ENCODE assay signal across 17 cellular contexts in the genomic region with DNA sequence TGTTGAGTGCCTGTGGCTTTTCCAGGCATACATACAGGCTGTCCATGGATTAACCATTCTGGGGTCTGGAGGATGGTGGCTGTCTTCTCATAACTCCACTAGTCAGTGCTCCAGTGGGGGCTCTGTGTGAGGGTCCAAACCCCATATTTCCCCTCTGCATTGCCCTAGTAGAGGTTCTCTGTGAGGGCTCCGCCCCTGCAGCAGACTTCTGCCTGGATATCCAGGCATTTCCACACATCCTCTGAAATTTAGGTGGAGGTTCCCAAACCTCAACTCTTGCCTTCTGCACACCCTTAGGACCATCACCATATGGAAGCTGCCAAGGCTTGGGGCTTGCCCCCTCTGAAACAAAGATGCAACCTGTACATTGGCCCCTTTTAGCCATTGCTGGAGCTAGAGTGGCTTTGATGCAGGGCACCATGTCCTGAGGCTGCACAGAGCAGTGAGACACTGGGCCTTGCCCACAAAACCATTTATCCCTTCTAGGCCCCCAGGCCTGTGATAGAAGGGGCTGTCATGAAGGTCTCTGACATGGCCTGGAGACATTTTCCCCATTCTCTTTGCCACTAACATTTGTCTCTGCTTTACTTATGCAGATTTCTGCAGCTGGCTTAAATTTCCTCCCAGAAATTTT.
DNase-seq lines count a peak whose midpoint lies in the region; TF ChIP-seq lines count a peak whose summit lies in the region.
"Had no signal": no experiment of that assay in that cellular context is flagged by ENCODE, and none has a peak within 500 bp of the region (broad histone marks: within the 10 kb centered on the region; RNA-seq: fewer than 3 reads in every experiment).

No MANE protein-coding gene starts in this region.

- POLR2A ChIA-PET in OCI-LY7 (lab: Charles Lee), result no interaction called here

- BruUV-seq in OCI-LY7 (replicated peaks; lab: Mats Ljungman, UMichigan), result no TSS peak

- DNase-seq in DMS 273 (lab: John Stamatoyannopoulos, UW; ENCODE audit: unreplicated experiment), result peak; percentile 0
- no peak for DNase-seq in DMS 273 treated with DMSO at 0.1 percent for 48 hours (lab: John Stamatoyannopoulos, UW)
- DNase-seq in activated naive CD4-positive, alpha-beta T cell treated with anti-CD3 and anti-CD28 coated beads for 36 hours, result peak; percentile 7
- no peak for DNase-seq in activated naive CD4-positive, alpha-beta T cell treated with anti-CD3 and anti-CD28 coated beads, Interleukin-2, amount 50 U/mL, for 16 hours
- DNase-seq in OCI-LY7 (ENCODE audit: low spot score), result peak; percentile 3
- no peak for DNase-seq in cerebellar cortex (ENCODE audit: low spot score)
- DNase-seq: CD4-positive, alpha-beta T cell; CD8-positive, alpha-beta memory T cell; DMS153; DMS79 treated with DMSO at 0.1 percent for 48 hours; GM23248; H7; HCEC 1CT had no signal

- H3K79me2 ChIP-seq in OCI-LY7 (ENCODE audit: insufficient read depth, low read depth, low read length), result no peaks in the 10 kb centered on the region

- peaks cover 2% of the 10 kb centered on the region for H3K4me1 Mint-ChIP-seq in activated naive CD4-positive, alpha-beta T cell treated with anti-CD3 and anti-CD28 coated beads for 36 hours (ENCODE audit: low read depth)
- H3K4me1 Mint-ChIP-seq: B cell; CD14-positive monocyte; CD8-positive, alpha-beta memory T cell had no signal

- H3K27me3 Mint-ChIP-seq in activated naive CD4-positive, alpha-beta T cell treated with anti-CD3 and anti-CD28 coated beads for 36 hours (ENCODE audit: low read depth), result peaks cover 6% of the 10 kb centered on the region
- H3K27me3 Mint-ChIP-seq: CD4-positive, alpha-beta T cell had no signal

- no peak for TF ChIP-seq CTCF in OCI-LY7 (conservative IDR thresholded peaks at IDR 0.05; ENCODE audit: low read length)

- CTCF ChIA-PET in activated naive CD4-positive, alpha-beta T cell treated with anti-CD3 and anti-CD28 coated beads for 36 hours (lab: Charles Lee), result no interaction called here
- CTCF ChIA-PET in OCI-LY7 (lab: Charles Lee; ENCODE audit: unreplicated experiment), result no interaction called here

- H3K36me3 ChIP-seq in OCI-LY7 (ENCODE audit: insufficient read depth, low read length), result no peaks in the 10 kb centered on the region

- H3K4me3 ChIP-seq in OCI-LY7 (ENCODE audit: low read depth, low read length, poor library complexity, severe bottlenecking), result no peak overlapping the region
- H3K4me3 ChIP-seq: GM23248 had no signal

- no peaks in the 10 kb centered on the region for H3K4me1 ChIP-seq in OCI-LY7 (ENCODE audit: insufficient read depth, low read length, poor library complexity, severe bottlenecking)
- H3K4me1 ChIP-seq: BLaER1 treated with 17β-estradiol and CSF1 and Interleukin-3, amounts not matched to agents 10 nM and 100 nM had no signal

- H3K27ac Mint-ChIP-seq in activated naive CD4-positive, alpha-beta T cell treated with anti-CD3 and anti-CD28 coated beads for 36 hours, result no peak overlapping the region
- H3K27ac Mint-ChIP-seq: B cell; CD14-positive monocyte; CD4-positive, alpha-beta T cell; CD8-positive, alpha-beta memory T cell had no signal

- H3K9me3 ChIP-seq in OCI-LY7 (ENCODE audit: low read length), result 0 out of 2 replicates have a peak, but pooled peaks cover 3% of the 10 kb centered on the region

- no peaks in the 10 kb centered on the region for H4K20me1 ChIP-seq in OCI-LY7 (ENCODE audit: insufficient read depth, low read length)
- H4K20me1 ChIP-seq: BLaER1 treated with 17β-estradiol and CSF1 and Interleukin-3, amounts not matched to agents 10 nM and 100 nM had no signal

- intact Hi-C loops in activated naive CD4-positive, alpha-beta T cell treated with anti-CD3 and anti-CD28 coated beads for 36 hours (cut with micrococcal nuclease), result loop anchor here (10.0 kb wide), 2 partner anchors 242 to 802 kb away; no protein-coding TSS in a partner anchor
- intact Hi-C loops in OCI-LY7 (cut with micrococcal nuclease; ENCODE audit: unreplicated experiment), result no loop called here

- no peak overlapping the region for H3K4me3 Mint-ChIP-seq in activated naive CD4-positive, alpha-beta T cell treated with anti-CD3 and anti-CD28 coated beads for 36 hours
- H3K4me3 Mint-ChIP-seq: B cell; CD14-positive monocyte; CD4-positive, alpha-beta T cell; CD8-positive, alpha-beta memory T cell had no signal

- peaks cover 18% of the 10 kb centered on the region for H3K9me3 Mint-ChIP-seq in activated naive CD4-positive, alpha-beta T cell treated with anti-CD3 and anti-CD28 coated beads for 36 hours

- H3K4me2 ChIP-seq in OCI-LY7 (ENCODE audit: low read length), result no peak overlapping the region
- H3K4me2 ChIP-seq: BLaER1 treated with 17β-estradiol and CSF1 and Interleukin-3, amounts not matched to agents 10 nM and 100 nM had no signal

- H3K27ac ChIP-seq in OCI-LY7 (ENCODE audit: low read depth, low read length, poor library complexity, severe bottlenecking), result no peak overlapping the region
- H3K27ac ChIP-seq: 22Rv1; BLaER1 treated with 17β-estradiol and CSF1 and Interleukin-3, amounts not matched to agents 10 nM and 100 nM; GM23248 had no signal

- H3K9me2 ChIP-seq in OCI-LY7 (ENCODE audit: insufficient read depth, low read length), result no peaks in the 10 kb centered on the region

- no peak overlapping the region for H2AFZ ChIP-seq in OCI-LY7 (ENCODE audit: low read length)
- H2AFZ ChIP-seq: GM23248 had no signal

- H3K36me3 Mint-ChIP-seq in activated naive CD4-positive, alpha-beta T cell treated with anti-CD3 and anti-CD28 coated beads for 36 hours (ENCODE audit: low read depth), result peaks cover 4% of the 10 kb centered on the region
- H3K36me3 Mint-ChIP-seq: CD14-positive monocyte had no signal

Comparison
In these comparisons a context has a peak if more than half of its experiments do, and no peak if none do; other contexts are left out.
1. DNase-seq: peak in DMS 273 (single experiment), activated naive CD4-positive, alpha-beta T cell treated with anti-CD3 and anti-CD28 coated beads for 36 hours (single experiment) and OCI-LY7 (single experiment); none in DMS 273 treated with DMSO at 0.1 percent for 48 hours (single experiment), activated naive CD4-positive, alpha-beta T cell treated with anti-CD3 and anti-CD28 coated beads, Interleukin-2, amount 50 U/mL, for 16 hours (single experiment) and cerebellar cortex (single experiment).